ENCODE assay signal across 1 cellular context in genomic region chr5:172940242-172941066, GRCh38.
TF ChIP-seq lines count a peak whose summit lies in the region.

No MANE protein-coding gene starts in this region.

TF ChIP-seq in IMR-90, 13 proteins besides CTCF, POLR2A, EP300 and RAD21:
- no peak for TF ChIP-seq MAZ (IDR thresholded peaks at IDR 0.05; ENCODE audit: borderline replicate concordance, low read depth, low read length)
- TF ChIP-seq ELK1 (IDR thresholded peaks at IDR 0.05; ENCODE audit: borderline replicate concordance, low read depth, low read length): no peak
- no peak for TF ChIP-seq MXI1 (IDR thresholded peaks at IDR 0.05; ENCODE audit: borderline replicate concordance, low read depth, low read length)
- no peak for TF ChIP-seq MAFK (IDR thresholded peaks at IDR 0.05; ENCODE audit: low read depth, low read length)
- TF ChIP-seq CEBPB (IDR thresholded peaks at IDR 0.05; ENCODE audit: low read depth, low read length): no peak
- no peak for TF ChIP-seq USF2 (IDR thresholded peaks at IDR 0.05; ENCODE audit: low read depth, low read length)
- no peak for TF ChIP-seq RCOR1 (IDR thresholded peaks at IDR 0.05; ENCODE audit: insufficient replicate concordance, low read length)
- TF ChIP-seq SMC3 (IDR thresholded peaks at IDR 0.05; ENCODE audit: low read depth, low read length): no peak
- TF ChIP-seq CHD1 (IDR thresholded peaks at IDR 0.05; ENCODE audit: low read depth, low read length): no peak
- no peak for TF ChIP-seq FOS (IDR thresholded peaks at IDR 0.05; ENCODE audit: low read depth, low read length)
- TF ChIP-seq BHLHE40 (IDR thresholded peaks at IDR 0.05; ENCODE audit: low read depth, low read length): no peak
- TF ChIP-seq RFX5 (IDR thresholded peaks at IDR 0.05; ENCODE audit: low read depth, low read length): no peak
- TF ChIP-seq NFE2L2 (IDR thresholded peaks at IDR 0.05; ENCODE audit: low read depth, low read length): no peak
